In genomic region chr15:78322724-78323395, GRCh38 we compare ENCODE assay signal across 2 cellular contexts.
TF ChIP-seq lines count a peak whose summit lies in the region.

No MANE protein-coding gene starts in this region.

TF ChIP-seq in HEK293, 187 proteins besides CTCF, POLR2A, EP300 and RAD21:
- TF ChIP-seq ZNF24 (tag by site-specific recombination; IDR thresholded peaks at IDR 0.05) (no peak), ZNF16 (tag by site-specific recombination; IDR thresholded peaks at IDR 0.05; ENCODE audit: low read depth) (0 out of 2 replicates have a peak, but pooled peaks have one; percentile 6), ZNF350 (tag by site-specific recombination; IDR thresholded peaks at IDR 0.05) (no peak), SCRT1 (tag by site-specific recombination; IDR thresholded peaks at IDR 0.05; ENCODE audit: borderline replicate concordance) (no peak), EGR2 (tag by site-specific recombination; IDR thresholded peaks at IDR 0.05; ENCODE audit: low read depth) (no peak)
- TF ChIP-seq, protein P1, sequence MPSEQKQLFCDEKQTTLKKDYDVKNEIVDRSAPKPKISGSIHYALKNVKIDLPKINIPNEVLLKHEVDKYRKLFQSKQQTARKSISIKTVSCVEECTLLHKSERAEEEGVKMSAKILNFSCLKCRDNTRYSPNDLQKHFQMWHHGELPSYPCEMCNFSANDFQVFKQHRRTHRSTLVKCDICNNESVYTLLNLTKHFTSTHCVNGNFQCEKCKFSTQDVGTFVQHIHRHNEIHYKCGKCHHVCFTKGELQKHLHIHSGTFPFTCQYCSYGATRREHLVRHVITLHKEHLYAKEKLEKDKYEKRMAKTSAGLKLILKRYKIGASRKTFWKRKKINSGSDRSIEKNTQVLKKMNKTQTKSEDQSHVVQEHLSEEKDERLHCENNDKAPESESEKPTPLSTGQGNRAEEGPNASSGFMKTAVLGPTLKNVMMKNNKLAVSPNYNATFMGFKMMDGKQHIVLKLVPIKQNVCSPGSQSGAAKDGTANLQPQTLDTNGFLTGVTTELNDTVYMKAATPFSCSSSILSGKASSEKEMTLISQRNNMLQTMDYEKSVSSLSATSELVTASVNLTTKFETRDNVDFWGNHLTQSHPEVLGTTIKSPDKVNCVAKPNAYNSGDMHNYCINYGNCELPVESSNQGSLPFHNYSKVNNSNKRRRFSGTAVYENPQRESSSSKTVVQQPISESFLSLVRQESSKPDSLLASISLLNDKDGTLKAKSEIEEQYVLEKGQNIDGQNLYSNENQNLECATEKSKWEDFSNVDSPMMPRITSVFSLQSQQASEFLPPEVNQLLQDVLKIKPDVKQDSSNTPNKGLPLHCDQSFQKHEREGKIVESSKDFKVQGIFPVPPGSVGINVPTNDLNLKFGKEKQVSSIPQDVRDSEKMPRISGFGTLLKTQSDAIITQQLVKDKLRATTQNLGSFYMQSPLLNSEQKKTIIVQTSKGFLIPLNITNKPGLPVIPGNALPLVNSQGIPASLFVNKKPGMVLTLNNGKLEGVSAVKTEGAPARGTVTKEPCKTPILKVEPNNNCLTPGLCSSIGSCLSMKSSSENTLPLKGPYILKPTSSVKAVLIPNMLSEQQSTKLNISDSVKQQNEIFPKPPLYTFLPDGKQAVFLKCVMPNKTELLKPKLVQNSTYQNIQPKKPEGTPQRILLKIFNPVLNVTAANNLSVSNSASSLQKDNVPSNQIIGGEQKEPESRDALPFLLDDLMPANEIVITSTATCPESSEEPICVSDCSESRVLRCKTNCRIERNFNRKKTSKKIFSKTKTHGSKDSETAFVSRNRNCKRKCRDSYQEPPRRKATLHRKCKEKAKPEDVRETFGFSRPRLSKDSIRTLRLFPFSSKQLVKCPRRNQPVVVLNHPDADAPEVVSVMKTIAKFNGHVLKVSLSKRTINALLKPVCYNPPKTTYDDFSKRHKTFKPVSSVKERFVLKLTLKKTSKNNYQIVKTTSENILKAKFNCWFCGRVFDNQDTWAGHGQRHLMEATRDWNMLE (tag by site-specific recombination; conservative IDR thresholded peaks at IDR 0.05; ENCODE audit: low read depth): 0 out of 2 replicates have a peak, but pooled peaks have one; percentile 32
TF ChIP-seq in HEK293: peak in this region for 2.

TF ChIP-seq in HepG2, 621 proteins besides CTCF, POLR2A, EP300 and RAD21:
- TF ChIP-seq, protein P2, sequence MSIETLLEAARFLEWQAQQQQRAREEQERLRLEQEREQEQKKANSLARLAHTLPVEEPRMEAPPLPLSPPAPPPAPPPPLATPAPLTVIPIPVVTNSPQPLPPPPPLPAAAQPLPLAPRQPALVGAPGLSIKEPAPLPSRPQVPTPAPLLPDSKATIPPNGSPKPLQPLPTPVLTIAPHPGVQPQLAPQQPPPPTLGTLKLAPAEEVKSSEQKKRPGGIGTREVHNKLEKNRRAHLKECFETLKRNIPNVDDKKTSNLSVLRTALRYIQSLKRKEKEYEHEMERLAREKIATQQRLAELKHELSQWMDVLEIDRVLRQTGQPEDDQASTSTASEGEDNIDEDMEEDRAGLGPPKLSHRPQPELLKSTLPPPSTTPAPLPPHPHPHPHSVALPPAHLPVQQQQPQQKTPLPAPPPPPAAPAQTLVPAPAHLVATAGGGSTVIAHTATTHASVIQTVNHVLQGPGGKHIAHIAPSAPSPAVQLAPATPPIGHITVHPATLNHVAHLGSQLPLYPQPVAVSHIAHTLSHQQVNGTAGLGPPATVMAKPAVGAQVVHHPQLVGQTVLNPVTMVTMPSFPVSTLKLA (IDR thresholded peaks at IDR 0.05): peak; percentile 30; the same call in 1 of the 2 replicates
- TF ChIP-seq, protein P3, sequence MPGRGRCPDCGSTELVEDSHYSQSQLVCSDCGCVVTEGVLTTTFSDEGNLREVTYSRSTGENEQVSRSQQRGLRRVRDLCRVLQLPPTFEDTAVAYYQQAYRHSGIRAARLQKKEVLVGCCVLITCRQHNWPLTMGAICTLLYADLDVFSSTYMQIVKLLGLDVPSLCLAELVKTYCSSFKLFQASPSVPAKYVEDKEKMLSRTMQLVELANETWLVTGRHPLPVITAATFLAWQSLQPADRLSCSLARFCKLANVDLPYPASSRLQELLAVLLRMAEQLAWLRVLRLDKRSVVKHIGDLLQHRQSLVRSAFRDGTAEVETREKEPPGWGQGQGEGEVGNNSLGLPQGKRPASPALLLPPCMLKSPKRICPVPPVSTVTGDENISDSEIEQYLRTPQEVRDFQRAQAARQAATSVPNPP (CRISPR knock-in tag; IDR thresholded peaks at IDR 0.05): no peak
